Comparison of ENCODE assay signal across 11 cellular contexts in the genomic region with DNA sequence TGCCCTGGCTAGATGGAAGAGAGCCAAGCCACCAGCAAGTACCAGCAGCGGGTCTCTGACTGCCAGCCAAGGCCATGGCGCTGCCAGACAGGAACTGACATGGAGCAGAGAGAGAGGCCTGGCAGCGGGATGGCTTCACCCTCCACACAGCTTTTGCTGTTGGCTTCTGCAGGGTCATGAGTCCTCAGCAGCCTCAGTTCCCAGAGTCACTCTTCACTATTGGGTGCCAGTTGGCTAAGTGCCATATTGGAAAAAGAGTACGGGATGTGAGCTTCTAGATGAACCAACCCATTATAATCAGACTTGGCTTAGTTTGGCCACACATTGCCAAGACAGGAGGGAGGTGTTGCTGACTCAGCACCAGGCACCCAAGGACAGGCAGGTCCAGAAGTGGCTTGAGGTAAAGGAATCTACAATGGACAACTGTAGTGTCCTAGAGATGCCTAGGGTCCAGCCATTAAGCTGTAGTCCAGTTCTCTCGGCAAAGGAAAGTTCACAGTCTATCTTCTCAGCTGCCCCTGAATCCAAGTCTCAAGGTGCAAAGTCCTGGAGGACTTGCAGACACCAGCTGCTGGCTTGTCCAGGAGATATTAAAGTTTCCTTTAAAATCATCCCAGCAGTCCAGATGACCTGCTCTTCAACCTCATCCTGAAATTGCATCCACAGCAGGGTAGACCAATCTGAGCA. TPM values are rescaled to one million over a fixed set of nuclear protein-coding genes. Genes with fewer than 3 reads are reported as not detected.
A peak's percentile ranks its signal among the peaks of the same experiment; 100 is the strongest.
DNase-seq lines count a peak whose midpoint lies in the region; ATAC-seq, FAIRE-seq and TF ChIP-seq lines count a peak whose summit lies in the region.
"Had no signal": no experiment of that assay in that cellular context is flagged by ENCODE, and none has a peak within 500 bp of the region (broad histone marks: within the 10 kb centered on the region; RNA-seq: fewer than 3 reads in every experiment).

No MANE protein-coding gene starts in this region.

- H3K56ac ChIP-seq in H9 (ENCODE audit: insufficient read length, low read depth, low read length), result no peak overlapping the region

- no peak overlapping the region for H3T11ph ChIP-seq in H9 (ENCODE audit: low read length)

- H3K4me3 ChIP-seq in OCI-LY1 (ENCODE audit: low read depth, low read length, poor library complexity, severe bottlenecking), result peak overlapping the region; percentile 52

- H3K79me2 ChIP-seq in OCI-LY1 (ENCODE audit: insufficient read depth, low read length) (no peaks in the 10 kb centered on the region), H9 (ENCODE audit: insufficient read depth, low read length) (no peaks in the 10 kb centered on the region)

- no peak overlapping the region for H2BK20ac ChIP-seq in H9 (ENCODE audit: low read depth, low read length, poor library complexity, severe bottlenecking)

- no peak overlapping the region for H2BK5ac ChIP-seq in H9 (ENCODE audit: insufficient read length, low read length)

- no peak for ATAC-seq in stimulated activated memory B cell treated with anti-CD40 and anti-IgM and Interleukin-4, amounts not matched to agents 10 μg/mL and 1 μg/mL and 100 μg/mL, for 72 hours
- no peak for ATAC-seq in HG03135 (IDR thresholded peaks at IDR 0.05; ENCODE audit: unreplicated experiment)
- ATAC-seq in HG02623 (IDR thresholded peaks at IDR 0.05; ENCODE audit: unreplicated experiment), result no peak
- ATAC-seq: activated CD8-positive, alpha-beta T cell treated with anti-CD3 and anti-CD28 coated beads, Interleukin-2, amount 10 ng/mL, durations not matched to agents 7 days and 5 days had no signal

- intact Hi-C loops in head of caudate nucleus (cut with DNase I), result loop anchor here (5.0 kb wide), 1 partner anchor 132 kb away; no protein-coding TSS in a partner anchor

- no peak overlapping the region for H4K91ac ChIP-seq in H9 (ENCODE audit: insufficient read length, low read depth, low read length)

- no peak overlapping the region for H2AK5ac ChIP-seq in H9 (ENCODE audit: insufficient read length, low read length)

- H3K23me2 ChIP-seq in H9 (ENCODE audit: insufficient read length, low read depth, low read length, poor library complexity, severe bottlenecking), result no peaks in the 10 kb centered on the region

- H3K9me3 Mint-ChIP-seq in stimulated activated memory B cell treated with anti-CD40 and anti-IgM and Interleukin-4, amounts not matched to agents 10 μg/mL and 1 μg/mL and 100 μg/mL, for 72 hours, result no peaks in the 10 kb centered on the region
- H3K9me3 Mint-ChIP-seq in H9, result no peaks in the 10 kb centered on the region

- H3K27ac ChIP-seq in OCI-LY1 (ENCODE audit: low read depth, low read length, poor library complexity, severe bottlenecking), result peak overlapping the region; percentile 98
- H3K27ac ChIP-seq in H9 (ENCODE audit: insufficient read length, low read depth, low read length), result no peak overlapping the region

- no peak overlapping the region for H3K4me3 Mint-ChIP-seq in stimulated activated memory B cell treated with anti-CD40 and anti-IgM and Interleukin-4, amounts not matched to agents 10 μg/mL and 1 μg/mL and 100 μg/mL, for 72 hours
- H3K4me3 Mint-ChIP-seq in H9, result no peak overlapping the region
- H3K4me3 Mint-ChIP-seq: activated CD8-positive, alpha-beta T cell treated with anti-CD3 and anti-CD28 coated beads, Interleukin-2, amount 10 ng/mL, durations not matched to agents 7 days and 5 days had no signal

- H2BK12ac ChIP-seq in H9 (ENCODE audit: insufficient read length, low read depth, low read length), result no peak overlapping the region

- H3K14ac ChIP-seq in H9 (ENCODE audit: insufficient read depth, low read length), result no peak overlapping the region

- H3K4me2 ChIP-seq in OCI-LY1 (ENCODE audit: low read length) (peak overlapping the region; percentile 66), H9 (ENCODE audit: insufficient read depth, insufficient read length, low read length) (no peak overlapping the region)

- H4K5ac ChIP-seq in H9 (ENCODE audit: insufficient read length, low read depth, low read length), result no peak overlapping the region

- H3K4me1 ChIP-seq in OCI-LY1 (ENCODE audit: insufficient read depth, low read length, severe bottlenecking), result peaks cover 96% of the 10 kb centered on the region
- no peaks in the 10 kb centered on the region for H3K4me1 ChIP-seq in H9 (ENCODE audit: insufficient read depth, low read length)

- H3K23ac ChIP-seq in H9 (ENCODE audit: insufficient read length, low read depth, low read length), result no peak overlapping the region

- H3K36me3 Mint-ChIP-seq in stimulated activated memory B cell treated with anti-CD40 and anti-IgM and Interleukin-4, amounts not matched to agents 10 μg/mL and 1 μg/mL and 100 μg/mL, for 72 hours, result no peaks in the 10 kb centered on the region
- H3K36me3 Mint-ChIP-seq in H9 (ENCODE audit: insufficient read depth in 1 of 3, low read depth in 3 of 3), result no peaks in the 10 kb centered on the region

- H3K9me2 ChIP-seq in OCI-LY1 (ENCODE audit: low read depth, low read length), result no peaks in the 10 kb centered on the region

- no peaks in the 10 kb centered on the region for H3K27me3 Mint-ChIP-seq in stimulated activated memory B cell treated with anti-CD40 and anti-IgM and Interleukin-4, amounts not matched to agents 10 μg/mL and 1 μg/mL and 100 μg/mL, for 72 hours
- no peaks in the 10 kb centered on the region for H3K27me3 Mint-ChIP-seq in H9 (ENCODE audit: low read depth)

- no peak overlapping the region for H2BK120ac ChIP-seq in H9 (ENCODE audit: low read depth, low read length, poor library complexity, severe bottlenecking)

- H3K27me3 ChIP-seq in OCI-LY1 (ENCODE audit: insufficient read depth, low read length) (no peaks in the 10 kb centered on the region), H9 (ENCODE audit: insufficient read depth, low read length) (no peaks in the 10 kb centered on the region)

- peak overlapping the region; percentile 86 for H3K27ac Mint-ChIP-seq in stimulated activated memory B cell treated with anti-CD40 and anti-IgM and Interleukin-4, amounts not matched to agents 10 μg/mL and 1 μg/mL and 100 μg/mL, for 72 hours
- H3K27ac Mint-ChIP-seq in H9, result no peak overlapping the region; a peak in 1 of 7 replicates
- H3K27ac Mint-ChIP-seq: activated CD8-positive, alpha-beta T cell treated with anti-CD3 and anti-CD28 coated beads, Interleukin-2, amount 10 ng/mL, durations not matched to agents 7 days and 5 days had no signal

- TF ChIP-seq CTCF in OCI-LY1 (IDR thresholded peaks at IDR 0.05; ENCODE audit: low read length), result no peak
- no peak for TF ChIP-seq CTCF in H9 (conservative IDR thresholded peaks at IDR 0.05)

- H3K4me1 Mint-ChIP-seq in stimulated activated memory B cell treated with anti-CD40 and anti-IgM and Interleukin-4, amounts not matched to agents 10 μg/mL and 1 μg/mL and 100 μg/mL, for 72 hours, result peaks cover 87% of the 10 kb centered on the region
- peaks cover 6 to 8% of the 10 kb centered on the region in 2 experiments; a peak in 3 of 4 replicates for H3K4me1 Mint-ChIP-seq in H9

- H3K4ac ChIP-seq in H9 (ENCODE audit: low read depth, low read length), result no peak overlapping the region

- no peaks in the 10 kb centered on the region for H3K36me3 ChIP-seq in OCI-LY1 (ENCODE audit: insufficient read depth, low read length)

- H3K9ac ChIP-seq in OCI-LY1 (ENCODE audit: low read length), result peak overlapping the region; percentile 79
- no peak overlapping the region for H3K9ac ChIP-seq in H9 (ENCODE audit: extremely low read depth, insufficient read length, low read length)

- no peaks in the 10 kb centered on the region for H3K9me3 ChIP-seq in OCI-LY1 (ENCODE audit: low read length)
- no peaks in the 10 kb centered on the region for H3K9me3 ChIP-seq in H9 (ENCODE audit: control insufficient read depth, low read depth, low read length)

- H4K20me1 ChIP-seq in OCI-LY1 (ENCODE audit: insufficient read depth, low read length) (no peaks in the 10 kb centered on the region), H9 (ENCODE audit: control insufficient read depth, insufficient read depth, insufficient read length) (no peaks in the 10 kb centered on the region)

- no CpG with 5 or more reads among the region's 5 CpGs for WGBS in H9 (ENCODE audit: extremely low coverage, insufficient read length, low lambda C conversion rate)

- DNase-seq in GM18507 (ENCODE audit: extremely low spot score, insufficient read length, low read depth) (no peak), head of caudate nucleus (peak in 41 of 42 donors; percentile 25 to 83 (median 57)), NCI-H146 treated with DMSO at 0.1 percent for 48 hours (lab: John Stamatoyannopoulos, UW; ENCODE audit: unreplicated experiment) (no peak), H9 (no peak)
- DNase-seq: activated CD8-positive, alpha-beta T cell treated with anti-CD3 and anti-CD28 coated beads, Interleukin-2, amount 10 ng/mL, durations not matched to agents 7 days and 5 days; NCI-H2227 treated with DMSO at 0.1 percent for 48 hours had no signal

- no peaks in the 10 kb centered on the region for H3K79me1 ChIP-seq in H9 (ENCODE audit: insufficient read depth, low read depth, low read length, poor library complexity, severe bottlenecking)

- H3F3A ChIP-seq in OCI-LY1 (ENCODE audit: insufficient read depth, low read length), result peaks cover 26% of the 10 kb centered on the region; the same call in 1 of the 2 replicates

- FAIRE-seq in GM18507 (lab: Jason Lieb, UNC), result peak; percentile 26

- H2BK15ac ChIP-seq in H9 (ENCODE audit: low read depth, low read length), result no peak overlapping the region

- H4K8ac ChIP-seq in H9 (replicated peaks; ENCODE audit: insufficient read length, low read depth, low read length), result no peak overlapping the region

- H2AFZ ChIP-seq in OCI-LY1 (ENCODE audit: low read length), result no peak overlapping the region
- H2AFZ ChIP-seq in H9 (ENCODE audit: low read length), result no peak overlapping the region

- no peak overlapping the region for H3K18ac ChIP-seq in H9 (ENCODE audit: insufficient read length, low read depth, low read length)

RNA-seq across cellular contexts. Expression of a gene that starts 40.7 kb away (rescaled TPM):
- total RNA-seq in H9 (2021), result not detected in 2 replicates
- total RNA-seq: chondrocyte had no signal

Comparison
In these comparisons a context has a peak if more than half of its experiments do, and no peak if none do; other contexts are left out.
1. DNase-seq: peak in head of caudate nucleus (41 of 42); none in GM18507 (single experiment), NCI-H146 treated with DMSO at 0.1 percent for 48 hours (single experiment) and H9 (single experiment).